8 cellular contexts compared by ENCODE assay signal in the genomic region with DNA sequence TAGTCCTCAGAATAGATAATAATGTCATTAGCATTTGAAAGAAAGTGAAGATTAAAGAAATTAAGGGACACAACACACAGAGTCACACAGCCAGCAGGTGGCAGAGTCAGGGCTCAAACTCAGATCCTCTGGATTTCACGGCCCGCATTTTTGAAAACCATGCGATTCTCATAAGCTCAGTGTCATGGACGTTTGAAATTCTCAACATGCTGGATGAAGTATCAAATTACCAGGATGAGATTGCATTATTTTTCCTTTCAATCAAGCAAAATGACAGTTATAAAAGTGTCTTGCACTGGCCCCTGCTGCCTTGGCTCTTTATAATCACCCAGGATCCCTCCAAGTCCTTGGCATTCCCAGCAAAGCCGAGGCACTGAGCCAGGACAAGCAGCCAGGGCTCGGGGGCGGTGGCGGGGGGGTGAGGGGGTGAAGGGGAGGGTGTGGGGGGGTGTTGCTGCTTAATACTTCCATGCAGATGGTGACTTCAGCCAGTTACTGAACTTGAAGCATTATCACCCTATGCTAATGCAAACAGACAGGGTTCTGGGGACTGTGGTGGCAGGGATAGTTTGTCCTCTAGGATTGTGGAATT. TPM values are rescaled to one million over a fixed set of nuclear protein-coding genes. Genes with fewer than 3 reads are reported as not detected.
A peak's percentile ranks its signal among the peaks of the same experiment; 100 is the strongest.
DNase-seq lines count a peak whose midpoint lies in the region; ATAC-seq and TF ChIP-seq lines count a peak whose summit lies in the region.

No MANE protein-coding gene starts in this region.

- peak; percentile 86 to 88 for TF ChIP-seq RAD21 in liver (IDR thresholded peaks at IDR 0.05)

- POLR2A ChIA-PET in activated CD4-positive, alpha-beta T cell treated with anti-CD3 and anti-CD28 coated beads for 36 hours (lab: Charles Lee), result no interaction called here

- peaks cover 3% of the 10 kb centered on the region for H3K27me3 Mint-ChIP-seq in activated CD4-positive, alpha-beta T cell treated with anti-CD3 and anti-CD28 coated beads for 36 hours

- WGBS in liver, result 5% methylated on average over 8 of the region's 8 CpGs

- DNase-seq in GM12865 (ENCODE audit: low read depth) (peak; percentile 45), NCI-H2029 (lab: John Stamatoyannopoulos, UW) (peak; percentile 41), cerebellum (ENCODE audit: low spot score) (peak; percentile 50), NCI-H128 (lab: John Stamatoyannopoulos, UW; ENCODE audit: unreplicated experiment) (no peak)
- DNase-seq in activated CD4-positive, alpha-beta T cell treated with anti-CD3 and anti-CD28 coated beads for 36 hours, result peak; percentile 78
- DNase-seq in stimulated activated CD4-positive, alpha-beta T cell treated with anti-CD3 and anti-CD28 coated beads, TNF-alpha, amount 100 ng/mL, for 4 hours (ENCODE audit: low read depth in 3 of 3), result peak; percentile 21 to 38 (median 22)

- no peak overlapping the region for H3K4me3 ChIP-seq in GM12865 (ENCODE audit: low read depth, low read length)
- H3K4me3 ChIP-seq in liver (ENCODE audit: low read depth in 1 of 3, low read length in 3 of 3), result peak overlapping the region in 1 of 3 donors; percentile 33

- H3K27me3 ChIP-seq in liver (ENCODE audit: control insufficient read depth in 4 of 4, insufficient read depth in 4 of 4, low read length in 3 of 4), result no peaks in the 10 kb centered on the region

- no peaks in the 10 kb centered on the region for H3K9me3 ChIP-seq in liver (ENCODE audit: control insufficient read depth in 4 of 4, low read length in 3 of 4)

- CTCF ChIA-PET in activated CD4-positive, alpha-beta T cell treated with anti-CD3 and anti-CD28 coated beads for 36 hours (lab: Charles Lee), result interaction anchor here (0.7 to 1.7 kb wide), 9 partner anchors 9 to 276 kb away, joined by 3 to 8 read pairs (median 3); no protein-coding TSS in a partner anchor

- no peaks in the 10 kb centered on the region for H3K36me3 Mint-ChIP-seq in activated CD4-positive, alpha-beta T cell treated with anti-CD3 and anti-CD28 coated beads for 36 hours (ENCODE audit: low read depth)

- H3K27ac ChIP-seq in liver (ENCODE audit: low read depth in 1 of 2, low read length in 2 of 2), result peak overlapping the region in 1 of 2 donors; percentile 57

- H3K4me1 ChIP-seq in liver (ENCODE audit: control insufficient read depth in 4 of 4, insufficient read depth in 4 of 4, low read length in 3 of 4), result peaks cover 0 to 3% (median 0%) of the 10 kb centered on the region in 4 donors

- ATAC-seq in activated CD4-positive, alpha-beta T cell treated with anti-CD3 and anti-CD28 coated beads for 36 hours, result peak; percentile 74
- ATAC-seq in GM19452 (IDR thresholded peaks at IDR 0.05; ENCODE audit: unreplicated experiment), result no peak

- H3K27ac Mint-ChIP-seq in activated CD4-positive, alpha-beta T cell treated with anti-CD3 and anti-CD28 coated beads for 36 hours, result no peak overlapping the region

- TF ChIP-seq CTCF in GM12865 (IDR thresholded peaks at IDR 0.05; ENCODE audit: insufficient read depth, low read depth, low read length, missing control alignments) (peak; percentile 47), liver (IDR thresholded peaks at IDR 0.05; ENCODE audit: low read depth, low read length, missing input control) (peak; percentile 77)

- H3K9me3 Mint-ChIP-seq in activated CD4-positive, alpha-beta T cell treated with anti-CD3 and anti-CD28 coated beads for 36 hours (ENCODE audit: low read depth), result no peaks in the 10 kb centered on the region

- peak overlapping the region in 1 of 2 donors; percentile 28 for H3K9ac ChIP-seq in liver (ENCODE audit: low read depth in 1 of 2, low read length in 2 of 2)

- no peak overlapping the region for H3K4me3 Mint-ChIP-seq in activated CD4-positive, alpha-beta T cell treated with anti-CD3 and anti-CD28 coated beads for 36 hours

- peaks cover 2% of the 10 kb centered on the region for H3K4me1 Mint-ChIP-seq in activated CD4-positive, alpha-beta T cell treated with anti-CD3 and anti-CD28 coated beads for 36 hours

- no peaks in the 10 kb centered on the region for H3K36me3 ChIP-seq in liver (ENCODE audit: control insufficient read depth in 4 of 4, insufficient read depth in 3 of 4, low read depth in 1 of 4, low read length in 3 of 4)

- intact Hi-C loops in activated CD4-positive, alpha-beta T cell treated with anti-CD3 and anti-CD28 coated beads for 36 hours (cut with DNase I, micrococcal nuclease), result loop anchor here (1.0 to 2.0 kb wide), 4 partner anchors 82 to 277 kb away; a partner anchor contains a TSS

TF ChIP-seq in liver, 16 proteins besides CTCF, POLR2A, EP300 and RAD21:
- TF ChIP-seq FOXA2 (IDR thresholded peaks at IDR 0.05), result no peak
- TF ChIP-seq, protein P1, sequence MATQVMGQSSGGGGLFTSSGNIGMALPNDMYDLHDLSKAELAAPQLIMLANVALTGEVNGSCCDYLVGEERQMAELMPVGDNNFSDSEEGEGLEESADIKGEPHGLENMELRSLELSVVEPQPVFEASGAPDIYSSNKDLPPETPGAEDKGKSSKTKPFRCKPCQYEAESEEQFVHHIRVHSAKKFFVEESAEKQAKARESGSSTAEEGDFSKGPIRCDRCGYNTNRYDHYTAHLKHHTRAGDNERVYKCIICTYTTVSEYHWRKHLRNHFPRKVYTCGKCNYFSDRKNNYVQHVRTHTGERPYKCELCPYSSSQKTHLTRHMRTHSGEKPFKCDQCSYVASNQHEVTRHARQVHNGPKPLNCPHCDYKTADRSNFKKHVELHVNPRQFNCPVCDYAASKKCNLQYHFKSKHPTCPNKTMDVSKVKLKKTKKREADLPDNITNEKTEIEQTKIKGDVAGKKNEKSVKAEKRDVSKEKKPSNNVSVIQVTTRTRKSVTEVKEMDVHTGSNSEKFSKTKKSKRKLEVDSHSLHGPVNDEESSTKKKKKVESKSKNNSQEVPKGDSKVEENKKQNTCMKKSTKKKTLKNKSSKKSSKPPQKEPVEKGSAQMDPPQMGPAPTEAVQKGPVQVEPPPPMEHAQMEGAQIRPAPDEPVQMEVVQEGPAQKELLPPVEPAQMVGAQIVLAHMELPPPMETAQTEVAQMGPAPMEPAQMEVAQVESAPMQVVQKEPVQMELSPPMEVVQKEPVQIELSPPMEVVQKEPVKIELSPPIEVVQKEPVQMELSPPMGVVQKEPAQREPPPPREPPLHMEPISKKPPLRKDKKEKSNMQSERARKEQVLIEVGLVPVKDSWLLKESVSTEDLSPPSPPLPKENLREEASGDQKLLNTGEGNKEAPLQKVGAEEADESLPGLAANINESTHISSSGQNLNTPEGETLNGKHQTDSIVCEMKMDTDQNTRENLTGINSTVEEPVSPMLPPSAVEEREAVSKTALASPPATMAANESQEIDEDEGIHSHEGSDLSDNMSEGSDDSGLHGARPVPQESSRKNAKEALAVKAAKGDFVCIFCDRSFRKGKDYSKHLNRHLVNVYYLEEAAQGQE (IDR thresholded peaks at IDR 0.05), result no peak
- no peak for TF ChIP-seq NR2F2 (IDR thresholded peaks at IDR 0.05)
- TF ChIP-seq TAF1 (conservative IDR thresholded peaks at IDR 0.05), result no peak
- TF ChIP-seq, protein P2, sequence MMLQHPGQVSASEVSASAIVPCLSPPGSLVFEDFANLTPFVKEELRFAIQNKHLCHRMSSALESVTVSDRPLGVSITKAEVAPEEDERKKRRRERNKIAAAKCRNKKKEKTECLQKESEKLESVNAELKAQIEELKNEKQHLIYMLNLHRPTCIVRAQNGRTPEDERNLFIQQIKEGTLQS (IDR thresholded peaks at IDR 0.05), result no peak
- TF ChIP-seq FOXA1 (IDR thresholded peaks at IDR 0.05), result no peak
- peak; percentile 7 to 18 for TF ChIP-seq RXRA (IDR thresholded peaks at IDR 0.05)
- TF ChIP-seq HNF4A (conservative IDR thresholded peaks at IDR 0.05), result peak in 1 of 2 donors; percentile 11
- TF ChIP-seq SP1 (IDR thresholded peaks at IDR 0.05), result no peak
- TF ChIP-seq, protein P3, sequence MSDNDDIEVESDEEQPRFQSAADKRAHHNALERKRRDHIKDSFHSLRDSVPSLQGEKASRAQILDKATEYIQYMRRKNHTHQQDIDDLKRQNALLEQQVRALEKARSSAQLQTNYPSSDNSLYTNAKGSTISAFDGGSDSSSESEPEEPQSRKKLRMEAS (IDR thresholded peaks at IDR 0.05), result no peak
- TF ChIP-seq, protein P4, sequence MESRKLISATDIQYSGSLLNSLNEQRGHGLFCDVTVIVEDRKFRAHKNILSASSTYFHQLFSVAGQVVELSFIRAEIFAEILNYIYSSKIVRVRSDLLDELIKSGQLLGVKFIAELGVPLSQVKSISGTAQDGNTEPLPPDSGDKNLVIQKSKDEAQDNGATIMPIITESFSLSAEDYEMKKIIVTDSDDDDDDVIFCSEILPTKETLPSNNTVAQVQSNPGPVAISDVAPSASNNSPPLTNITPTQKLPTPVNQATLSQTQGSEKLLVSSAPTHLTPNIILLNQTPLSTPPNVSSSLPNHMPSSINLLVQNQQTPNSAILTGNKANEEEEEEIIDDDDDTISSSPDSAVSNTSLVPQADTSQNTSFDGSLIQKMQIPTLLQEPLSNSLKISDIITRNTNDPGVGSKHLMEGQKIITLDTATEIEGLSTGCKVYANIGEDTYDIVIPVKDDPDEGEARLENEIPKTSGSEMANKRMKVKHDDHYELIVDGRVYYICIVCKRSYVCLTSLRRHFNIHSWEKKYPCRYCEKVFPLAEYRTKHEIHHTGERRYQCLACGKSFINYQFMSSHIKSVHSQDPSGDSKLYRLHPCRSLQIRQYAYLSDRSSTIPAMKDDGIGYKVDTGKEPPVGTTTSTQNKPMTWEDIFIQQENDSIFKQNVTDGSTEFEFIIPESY (IDR thresholded peaks at IDR 0.05), result no peak
- no peak for TF ChIP-seq EGR1 (IDR thresholded peaks at IDR 0.05; ENCODE audit: low read depth in 2 of 2)
- TF ChIP-seq HNF4G (IDR thresholded peaks at IDR 0.05), result no peak
TF ChIP-seq in liver: peak in this region for 2.

RNA-seq across cellular contexts. Expression of a gene that starts 6.6 kb away (rescaled TPM):
- total RNA-seq in activated CD4-positive, alpha-beta T cell treated with anti-CD3 and anti-CD28 coated beads for 36 hours, result 10 to 100 TPM; 10.1 to 11.6 TPM
- total RNA-seq in cerebellum (82.1 TPM), liver (10 to 100 TPM in 1 of 2 donors, 1 to 10 TPM in 1; 5.6 to 33.3 TPM)
- polyA plus RNA-seq in liver, result 1 to 10 TPM; 8.3 to 9.7 TPM

RNA-seq across cellular contexts. Expression of a gene that starts 32.2 kb away (rescaled TPM):
- total RNA-seq in activated CD4-positive, alpha-beta T cell treated with anti-CD3 and anti-CD28 coated beads for 36 hours, result not detected
- total RNA-seq in cerebellum (11.1 TPM), liver (10 to 100 TPM; 12.0 to 39.6 TPM)
- polyA plus RNA-seq in liver, result 1 to 10 TPM; 4.9 to 5.6 TPM

RNA-seq across cellular contexts. Expression of a gene that starts 49.6 kb away (rescaled TPM):
- total RNA-seq in activated CD4-positive, alpha-beta T cell treated with anti-CD3 and anti-CD28 coated beads for 36 hours, result under 1 TPM; 0.34 to 0.46 TPM
- total RNA-seq in cerebellum (1.3 TPM), liver (1 to 10 TPM; 1.0 to 1.8 TPM)
- 1 to 10 TPM in 1 of 2 donors, not detected in 1; 5.1 TPM for polyA plus RNA-seq in liver

Comparison
In these comparisons a context has a peak if more than half of its experiments do, and no peak if none do; other contexts are left out.
1. RNA of a gene that starts 32.2 kb away (total RNA-seq): 12.0 to 39.6 TPM in liver and 11.1 TPM in cerebellum (single experiment); not detected in activated CD4-positive, alpha-beta T cell treated with anti-CD3 and anti-CD28 coated beads for 36 hours; every median in the first group is over 10 times any median in the second.